9 cellular contexts compared by ENCODE assay signal in the genomic region with DNA sequence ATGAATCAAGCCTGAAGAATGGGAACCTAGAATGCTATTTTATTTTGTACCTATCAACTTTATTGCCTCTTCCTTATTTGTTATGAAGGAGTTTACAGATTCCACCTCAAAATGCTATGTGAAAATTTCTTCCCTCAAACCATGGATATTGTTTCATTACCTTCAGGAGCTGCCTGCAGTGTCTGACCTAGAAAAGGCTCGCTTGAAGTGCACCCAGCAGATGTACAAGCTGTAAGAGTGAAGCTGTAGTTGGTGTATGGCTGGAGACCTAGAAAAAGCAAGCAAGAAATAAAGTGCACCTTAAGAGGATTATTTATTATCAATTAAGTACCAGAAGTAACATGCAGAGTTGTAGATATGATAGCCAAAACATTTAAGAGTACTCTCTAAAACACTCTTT.
"Had no signal": no experiment of that assay in that cellular context is flagged by ENCODE, and none has a peak within 500 bp of the region (broad histone marks: within the 10 kb centered on the region; RNA-seq: fewer than 3 reads in every experiment).

No MANE protein-coding gene starts in this region.

- FAIRE-seq: HepG2 had no signal

- H3K9me3 ChIP-seq: HAP-1 had no signal

- ATAC-seq: HCT116, HepG2 had no signal

- H3K36me3 ChIP-seq: HAP-1 had no signal

- DNase-seq: GM23248, H7, HFFc6, KBM-7 had no signal

- H2AFZ ChIP-seq: GM23248 had no signal

- H3K9ac ChIP-seq: GM23248, KMS-11 had no signal

- H3K4me2 ChIP-seq: KMS-11 had no signal

- H3K27ac ChIP-seq: GM23248, HL-60, KMS-11 had no signal

- H3K4me3 ChIP-seq: GM23248, HAP-1 had no signal
